ENCODE assay signal across 1 cellular context in genomic region chr3:177150970-177151627, GRCh38.
TF ChIP-seq lines count a peak whose summit lies in the region.

No MANE protein-coding gene starts in this region.

TF ChIP-seq in SK-N-SH, 30 proteins besides CTCF, POLR2A, EP300 and RAD21 (continued from another document):
- no peak for TF ChIP-seq ZBTB33 (IDR thresholded peaks at IDR 0.05; ENCODE audit: borderline replicate concordance, low read depth)
- peak; percentile 86; the same call in 1 of the 2 replicates for TF ChIP-seq NFIC (IDR thresholded peaks at IDR 0.05; ENCODE audit: borderline replicate concordance)
- no peak for TF ChIP-seq SMC3 (IDR thresholded peaks at IDR 0.05; ENCODE audit: low read depth, low read length)
- no peak for TF ChIP-seq MEF2A (IDR thresholded peaks at IDR 0.05; ENCODE audit: borderline replicate concordance, low read depth)
- no peak for TF ChIP-seq RXRA (IDR thresholded peaks at IDR 0.05; ENCODE audit: borderline replicate concordance, low read depth)
